9 cellular contexts compared by ENCODE assay signal in genomic region chr3:122091602-122092006, GRCh38. TPM values are rescaled to one million over a fixed set of nuclear protein-coding genes. Genes with fewer than 3 reads are reported as not detected.
DNase-seq lines count a peak whose midpoint lies in the region; ATAC-seq and TF ChIP-seq lines count a peak whose summit lies in the region.
"Had no signal": no experiment of that assay in that cellular context is flagged by ENCODE, and none has a peak within 500 bp of the region (broad histone marks: within the 10 kb centered on the region; RNA-seq: fewer than 3 reads in every experiment).

No MANE protein-coding gene starts in this region.

- H3K27me3 ChIP-seq in lower lobe of right lung (ENCODE audit: low read depth), result no peaks in the 10 kb centered on the region
- H3K27me3 ChIP-seq: suprapubic skin had no signal

- no peak overlapping the region for H3K27ac Mint-ChIP-seq in T-helper 17 cell

- H3K4me3 Mint-ChIP-seq in T-helper 17 cell, result no peak overlapping the region

- TF ChIP-seq CTCF in lower lobe of right lung (IDR thresholded peaks at IDR 0.05), result no peak

- peak overlapping the region; percentile 8 for H3K27ac ChIP-seq in lower lobe of right lung
- H3K27ac ChIP-seq: suprapubic skin had no signal

- no peaks in the 10 kb centered on the region for H3K36me3 ChIP-seq in lower lobe of right lung
- H3K36me3 ChIP-seq: suprapubic skin had no signal

- peaks cover 7% of the 10 kb centered on the region for H3K27me3 Mint-ChIP-seq in T-helper 17 cell

- ATAC-seq in GM18870 (IDR thresholded peaks at IDR 0.05; ENCODE audit: unreplicated experiment), result peak; percentile 61
- ATAC-seq in GM21723 (IDR thresholded peaks at IDR 0.05; ENCODE audit: unreplicated experiment), result peak; percentile 55
- peak; percentile 40 to 53 for ATAC-seq in lower lobe of right lung
- no peak for ATAC-seq in T-helper 17 cell
- no peak for ATAC-seq in GM21576 (IDR thresholded peaks at IDR 0.05; ENCODE audit: unreplicated experiment)
- no peak for ATAC-seq in GM19328 (IDR thresholded peaks at IDR 0.05; ENCODE audit: unreplicated experiment)

- no peaks in the 10 kb centered on the region for H3K9me3 ChIP-seq in lower lobe of right lung
- H3K9me3 ChIP-seq in T-helper 17 cell (ENCODE audit: control insufficient read depth, low read length, poor library complexity, severe bottlenecking), result no peaks in the 10 kb centered on the region
- H3K9me3 ChIP-seq: suprapubic skin had no signal

- H3K36me3 Mint-ChIP-seq in T-helper 17 cell (ENCODE audit: low read depth), result no peaks in the 10 kb centered on the region

- intact Hi-C loops in lower lobe of right lung (cut with DNase I), result no loop called here

- in situ Hi-C loops in KBM-7 (cut with MboI; ENCODE audit: low pct_unique_long_range_greater_than_20kb, low sequenced_read_pairs), result no loop called here

- DNase-seq in KBM-7 (peak; percentile 87), lower lobe of right lung (no peak), T-helper 17 cell (no peak)

- H3K4me1 ChIP-seq in lower lobe of right lung, result peaks cover 5% of the 10 kb centered on the region
- H3K4me1 ChIP-seq: suprapubic skin had no signal

- no peak overlapping the region for H3K4me3 ChIP-seq in lower lobe of right lung
- H3K4me3 ChIP-seq: skin epidermis, suprapubic skin had no signal

- peaks cover 12% of the 10 kb centered on the region for H3K4me1 Mint-ChIP-seq in T-helper 17 cell

RNA-seq across cellular contexts. Expression of gene CD86, which starts 36.4 kb away (rescaled TPM):
- 29.5 TPM for total RNA-seq in lower lobe of right lung
- 1 to 10 TPM; 1.3 to 4.3 TPM for total RNA-seq in T-helper 17 cell

Comparison
In these comparisons a context has a peak if more than half of its experiments do, and no peak if none do; other contexts are left out.
1. ATAC-seq: peak in GM18870 (single experiment), GM21723 (single experiment) and lower lobe of right lung (2 of 2); none in T-helper 17 cell (single experiment), GM21576 (single experiment) and GM19328 (single experiment).